ENCODE assay signal across 1 cellular context in the genomic region with DNA sequence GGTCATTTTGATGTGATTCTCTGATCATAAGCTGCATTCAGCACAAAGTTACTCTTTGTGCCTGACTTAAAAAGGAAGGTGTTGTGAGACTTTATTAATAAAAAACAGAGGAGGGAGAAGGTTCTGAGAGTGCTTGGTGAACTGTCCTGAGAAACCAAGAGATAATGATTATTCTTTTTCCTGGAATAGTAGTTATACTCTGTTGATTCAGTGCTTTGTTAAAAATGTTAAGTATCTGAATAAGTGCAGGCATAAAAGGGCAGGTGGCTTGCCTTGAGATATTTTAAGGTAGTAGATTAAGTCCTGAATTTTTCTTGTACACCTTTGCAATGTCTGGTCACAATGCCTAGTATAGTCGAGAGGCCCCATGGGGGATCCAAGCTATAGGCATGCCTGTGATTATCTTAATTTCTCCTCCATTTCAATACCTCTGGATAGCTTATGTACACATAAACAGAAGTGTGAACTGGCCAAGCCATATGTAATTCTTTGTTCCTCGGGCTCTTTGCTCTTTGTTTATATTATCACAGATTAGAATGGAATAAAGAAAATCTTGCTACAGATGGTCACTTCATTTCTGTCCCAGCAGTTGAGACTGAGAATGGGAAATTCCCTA.
TF ChIP-seq lines count a peak whose summit lies in the region.

No MANE protein-coding gene starts in this region.

TF ChIP-seq in K562, 482 proteins besides CTCF, POLR2A, EP300 and RAD21:
- TF ChIP-seq, protein P1, sequence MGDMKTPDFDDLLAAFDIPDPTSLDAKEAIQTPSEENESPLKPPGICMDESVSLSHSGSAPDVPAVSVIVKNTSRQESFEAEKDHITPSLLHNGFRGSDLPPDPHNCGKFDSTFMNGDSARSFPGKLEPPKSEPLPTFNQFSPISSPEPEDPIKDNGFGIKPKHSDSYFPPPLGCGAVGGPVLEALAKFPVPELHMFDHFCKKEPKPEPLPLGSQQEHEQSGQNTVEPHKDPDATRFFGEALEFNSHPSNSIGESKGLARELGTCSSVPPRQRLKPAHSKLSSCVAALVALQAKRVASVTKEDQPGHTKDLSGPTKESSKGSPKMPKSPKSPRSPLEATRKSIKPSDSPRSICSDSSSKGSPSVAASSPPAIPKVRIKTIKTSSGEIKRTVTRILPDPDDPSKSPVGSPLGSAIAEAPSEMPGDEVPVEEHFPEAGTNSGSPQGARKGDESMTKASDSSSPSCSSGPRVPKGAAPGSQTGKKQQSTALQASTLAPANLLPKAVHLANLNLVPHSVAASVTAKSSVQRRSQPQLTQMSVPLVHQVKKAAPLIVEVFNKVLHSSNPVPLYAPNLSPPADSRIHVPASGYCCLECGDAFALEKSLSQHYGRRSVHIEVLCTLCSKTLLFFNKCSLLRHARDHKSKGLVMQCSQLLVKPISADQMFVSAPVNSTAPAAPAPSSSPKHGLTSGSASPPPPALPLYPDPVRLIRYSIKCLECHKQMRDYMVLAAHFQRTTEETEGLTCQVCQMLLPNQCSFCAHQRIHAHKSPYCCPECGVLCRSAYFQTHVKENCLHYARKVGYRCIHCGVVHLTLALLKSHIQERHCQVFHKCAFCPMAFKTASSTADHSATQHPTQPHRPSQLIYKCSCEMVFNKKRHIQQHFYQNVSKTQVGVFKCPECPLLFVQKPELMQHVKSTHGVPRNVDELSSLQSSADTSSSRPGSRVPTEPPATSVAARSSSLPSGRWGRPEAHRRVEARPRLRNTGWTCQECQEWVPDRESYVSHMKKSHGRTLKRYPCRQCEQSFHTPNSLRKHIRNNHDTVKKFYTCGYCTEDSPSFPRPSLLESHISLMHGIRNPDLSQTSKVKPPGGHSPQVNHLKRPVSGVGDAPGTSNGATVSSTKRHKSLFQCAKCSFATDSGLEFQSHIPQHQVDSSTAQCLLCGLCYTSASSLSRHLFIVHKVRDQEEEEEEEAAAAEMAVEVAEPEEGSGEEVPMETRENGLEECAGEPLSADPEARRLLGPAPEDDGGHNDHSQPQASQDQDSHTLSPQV (IDR thresholded peaks at IDR 0.05): no peak
- TF ChIP-seq CBX2 (IDR thresholded peaks at IDR 0.05; ENCODE audit: insufficient read depth, low read length, poor library complexity, severe bottlenecking) (no peak), NR4A1 (CRISPR knock-in tag; IDR thresholded peaks at IDR 0.05) (no peak), NR4A1 (tag; IDR thresholded peaks at IDR 0.05) (no peak), CEBPG (CRISPR knock-in tag; IDR thresholded peaks at IDR 0.05) (no peak), CEBPG (tag; conservative IDR thresholded peaks at IDR 0.05 in 1 of 2, IDR thresholded peaks at IDR 0.05 in 1 of 2) (no peak), KLF1 (tag; IDR thresholded peaks at IDR 0.05) (no peak), MBD1 (CRISPR knock-in tag; IDR thresholded peaks at IDR 0.05) (no peak), ZNF324 (CRISPR knock-in tag; IDR thresholded peaks at IDR 0.05) (no peak), PURB (CRISPR knock-in tag; IDR thresholded peaks at IDR 0.05; ENCODE audit: low read depth) (no peak)
- TF ChIP-seq, protein P2, sequence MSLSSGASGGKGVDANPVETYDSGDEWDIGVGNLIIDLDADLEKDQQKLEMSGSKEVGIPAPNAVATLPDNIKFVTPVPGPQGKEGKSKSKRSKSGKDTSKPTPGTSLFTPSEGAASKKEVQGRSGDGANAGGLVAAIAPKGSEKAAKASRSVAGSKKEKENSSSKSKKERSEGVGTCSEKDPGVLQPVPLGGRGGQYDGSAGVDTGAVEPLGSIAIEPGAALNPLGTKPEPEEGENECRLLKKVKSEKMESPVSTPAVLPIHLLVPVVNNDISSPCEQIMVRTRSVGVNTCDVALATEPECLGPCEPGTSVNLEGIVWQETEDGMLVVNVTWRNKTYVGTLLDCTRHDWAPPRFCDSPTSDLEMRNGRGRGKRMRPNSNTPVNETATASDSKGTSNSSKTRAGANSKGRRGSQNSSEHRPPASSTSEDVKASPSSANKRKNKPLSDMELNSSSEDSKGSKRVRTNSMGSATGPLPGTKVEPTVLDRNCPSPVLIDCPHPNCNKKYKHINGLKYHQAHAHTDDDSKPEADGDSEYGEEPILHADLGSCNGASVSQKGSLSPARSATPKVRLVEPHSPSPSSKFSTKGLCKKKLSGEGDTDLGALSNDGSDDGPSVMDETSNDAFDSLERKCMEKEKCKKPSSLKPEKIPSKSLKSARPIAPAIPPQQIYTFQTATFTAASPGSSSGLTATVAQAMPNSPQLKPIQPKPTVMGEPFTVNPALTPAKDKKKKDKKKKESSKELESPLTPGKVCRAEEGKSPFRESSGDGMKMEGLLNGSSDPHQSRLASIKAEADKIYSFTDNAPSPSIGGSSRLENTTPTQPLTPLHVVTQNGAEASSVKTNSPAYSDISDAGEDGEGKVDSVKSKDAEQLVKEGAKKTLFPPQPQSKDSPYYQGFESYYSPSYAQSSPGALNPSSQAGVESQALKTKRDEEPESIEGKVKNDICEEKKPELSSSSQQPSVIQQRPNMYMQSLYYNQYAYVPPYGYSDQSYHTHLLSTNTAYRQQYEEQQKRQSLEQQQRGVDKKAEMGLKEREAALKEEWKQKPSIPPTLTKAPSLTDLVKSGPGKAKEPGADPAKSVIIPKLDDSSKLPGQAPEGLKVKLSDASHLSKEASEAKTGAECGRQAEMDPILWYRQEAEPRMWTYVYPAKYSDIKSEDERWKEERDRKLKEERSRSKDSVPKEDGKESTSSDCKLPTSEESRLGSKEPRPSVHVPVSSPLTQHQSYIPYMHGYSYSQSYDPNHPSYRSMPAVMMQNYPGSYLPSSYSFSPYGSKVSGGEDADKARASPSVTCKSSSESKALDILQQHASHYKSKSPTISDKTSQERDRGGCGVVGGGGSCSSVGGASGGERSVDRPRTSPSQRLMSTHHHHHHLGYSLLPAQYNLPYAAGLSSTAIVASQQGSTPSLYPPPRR (CRISPR knock-in tag; IDR thresholded peaks at IDR 0.05; ENCODE audit: borderline replicate concordance): no peak
